4 cellular contexts compared by ENCODE assay signal in the genomic region with DNA sequence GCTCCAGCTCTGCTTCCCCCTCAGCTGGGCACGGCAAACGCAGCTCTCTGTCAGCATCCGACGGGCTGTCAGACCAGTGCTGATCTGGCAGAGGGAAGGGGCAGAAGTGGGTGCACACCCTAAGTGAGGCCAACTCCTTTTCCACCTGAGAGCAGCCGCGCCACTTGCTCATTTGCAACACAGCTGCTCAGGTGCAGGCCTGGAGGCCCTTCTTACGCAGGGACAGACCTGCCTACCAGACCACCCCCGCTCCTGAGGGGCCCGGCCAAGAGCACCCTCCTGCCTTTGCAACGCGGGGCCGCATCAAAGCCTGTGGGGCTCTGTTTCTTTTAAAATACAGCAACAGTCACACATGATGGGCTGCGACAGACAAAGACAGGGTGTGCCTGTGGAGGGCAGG.
"Had no signal": no experiment of that assay in that cellular context is flagged by ENCODE, and none has a peak within 500 bp of the region (broad histone marks: within the 10 kb centered on the region; RNA-seq: fewer than 3 reads in every experiment).

No MANE protein-coding gene starts in this region.

- H3K4me2 ChIP-seq: GM23338 had no signal

- H3K4me3 ChIP-seq: GM23338 had no signal

- H3K4me1 Mint-ChIP-seq: GM23338, H9 had no signal

- H2AFZ ChIP-seq: GM23338 had no signal

- H3K27ac Mint-ChIP-seq: GM23338 had no signal

- DNase-seq: H9, HCEC 1CT, IMR-90 had no signal

- H3K4me3 Mint-ChIP-seq: GM23338, H9 had no signal

- H3K9me3 Mint-ChIP-seq: GM23338, H9 had no signal

- ATAC-seq: GM23338 had no signal
